In genomic region chr9:136118367-136119258, GRCh38 we compare ENCODE assay signal across 1 cellular context.
TF ChIP-seq lines count a peak whose summit lies in the region.

Gene TMEM250, minus strand, starts transcription at chr9:136118875. Its CDS starts 1,975 bp downstream, at chr9:136116900.

TF ChIP-seq in HEK293, 187 proteins besides CTCF, POLR2A, EP300 and RAD21 (continued from another document):
- TF ChIP-seq ZNF513 (tag by site-specific recombination; IDR thresholded peaks at IDR 0.05) (0 out of 2 replicates have a peak, but pooled peaks have one; percentile 22), KLF7 (tag by site-specific recombination; IDR thresholded peaks at IDR 0.05; ENCODE audit: borderline replicate concordance) (peak; percentile 28; the same call in 1 of the 2 replicates), ZNF768 (tag by site-specific recombination; IDR thresholded peaks at IDR 0.05) (no peak), ZNF26 (tag by site-specific recombination; IDR thresholded peaks at IDR 0.05) (no peak), ZNF677 (tag by site-specific recombination; IDR thresholded peaks at IDR 0.05) (peak; percentile 50; the same call in 1 of the 2 replicates), ZNF155 (tag by site-specific recombination; IDR thresholded peaks at IDR 0.05) (no peak), GLIS2 (tag by site-specific recombination; IDR thresholded peaks at IDR 0.05) (no peak), ZNF645 (tag by site-specific recombination; IDR thresholded peaks at IDR 0.05) (no peak), ZNF335 (tag by site-specific recombination; conservative IDR thresholded peaks at IDR 0.05) (no peak; the same call in 1 of the 2 replicates), ZBTB26 (tag by site-specific recombination; optimal IDR thresholded peaks at IDR 0.05) (peak; percentile 100), ZNF639 (tag by site-specific recombination; IDR thresholded peaks at IDR 0.05) (no peak), ZNF843 (tag by site-specific recombination; IDR thresholded peaks at IDR 0.05) (no peak), ZNF19 (tag by site-specific recombination; IDR thresholded peaks at IDR 0.05; ENCODE audit: low read depth) (no peak), ZNF600 (tag by site-specific recombination; IDR thresholded peaks at IDR 0.05) (peak; percentile 17), ZNF423 (tag by site-specific recombination; IDR thresholded peaks at IDR 0.05) (no peak), ZXDB (tag by site-specific recombination; IDR thresholded peaks at IDR 0.05) (peak; percentile 2; the same call in 1 of the 2 replicates), SETDB1 (IDR thresholded peaks at IDR 0.05; ENCODE audit: insufficient read length, low read length) (no peak), ZSCAN4 (tag by site-specific recombination; IDR thresholded peaks at IDR 0.05) (no peak), ZNF350 (tag by site-specific recombination; IDR thresholded peaks at IDR 0.05) (no peak), ZNF704 (tag by site-specific recombination; IDR thresholded peaks at IDR 0.05) (no peak), ZIC2 (tag by site-specific recombination; IDR thresholded peaks at IDR 0.05) (peak; percentile 60), KLF10 (tag by site-specific recombination; IDR thresholded peaks at IDR 0.05) (peak; percentile 91), MEIS1 (CRISPR knock-in tag; IDR thresholded peaks at IDR 0.05; ENCODE audit: borderline replicate concordance) (0 out of 2 replicates have a peak, but pooled peaks have one; percentile 38), KLF8 (tag by site-specific recombination; IDR thresholded peaks at IDR 0.05) (peak; percentile 78; the same call in 1 of the 2 replicates), ZSCAN5A (tag by site-specific recombination; IDR thresholded peaks at IDR 0.05) (peak; percentile 50; the same call in 1 of the 2 replicates), ZNF324 (tag by site-specific recombination; IDR thresholded peaks at IDR 0.05) (no peak), PRDM4 (tag by site-specific recombination; IDR thresholded peaks at IDR 0.05) (no peak), GLIS1 (tag by site-specific recombination; IDR thresholded peaks at IDR 0.05) (peak; percentile 44; the same call in 1 of the 2 replicates), ZNF362 (tag by site-specific recombination; IDR thresholded peaks at IDR 0.05) (no peak), ZNF2 (tag by site-specific recombination; IDR thresholded peaks at IDR 0.05) (no peak), KLF16 (tag by site-specific recombination; IDR thresholded peaks at IDR 0.05) (peak; percentile 56), ZNF341 (tag by site-specific recombination; IDR thresholded peaks at IDR 0.05; ENCODE audit: low read depth) (peak; percentile 22; the same call in 1 of the 2 replicates), ZNF404 (tag by site-specific recombination; IDR thresholded peaks at IDR 0.05) (no peak), ZNF274 (IDR thresholded peaks at IDR 0.05; ENCODE audit: low read length) (no peak), ZNF274 (tag by site-specific recombination; IDR thresholded peaks at IDR 0.05; ENCODE audit: borderline replicate concordance) (no peak)
